ENCODE assay signal across 8 cellular contexts in genomic region chr14:24147761-24148428, GRCh38. TPM values are rescaled to one million over a fixed set of nuclear protein-coding genes. Genes with fewer than 3 reads are reported as not detected.
DNase-seq lines count a peak whose midpoint lies in the region; ATAC-seq, FAIRE-seq and TF ChIP-seq lines count a peak whose summit lies in the region.

No MANE protein-coding gene starts in this region.

- H3K79me2 ChIP-seq in endothelial cell of umbilical vein (ENCODE audit: control insufficient read depth, insufficient read depth, low read length): peaks cover 25% of the 10 kb centered on the region

- POLR2A ChIA-PET in endothelial cell of umbilical vein (lab: Charles Lee): interaction anchor here (2.0 kb wide), 1 partner anchor 12 kb away, joined by 8 read pairs; the partner anchor contains the start of gene PSME1

- H3K9ac ChIP-seq in NT2/D1 (ENCODE audit: insufficient read length, low read depth): peak overlapping the region; percentile 94
- H3K9ac ChIP-seq in endothelial cell of umbilical vein (replicated peaks; ENCODE audit: extremely low read depth, insufficient read depth, low read length): peak overlapping the region; percentile 43

- H3K4me3 ChIP-seq in NT2/D1 (ENCODE audit: insufficient read length, low read depth): peak overlapping the region; percentile 90
- H3K4me3 ChIP-seq in endothelial cell of umbilical vein (replicated peaks in 1 of 3; ENCODE audit: insufficient read depth in 1 of 3, low read depth in 1 of 3, low read length in 3 of 3): peak overlapping the region; percentile 59 to 83 (median 76)

- DNase-seq in DMS 273 (lab: John Stamatoyannopoulos, UW; ENCODE audit: unreplicated experiment) (peak; percentile 66), NT2/D1 (ENCODE audit: low read depth, low spot score) (no peak), endothelial cell of umbilical vein (ENCODE audit: low read depth, low spot score) (no peak), osteocyte (ENCODE audit: extremely low spot score, unreplicated experiment) (no peak), KBM-7 (no peak), middle frontal gyrus (ENCODE audit: extremely low spot score, low spot score) (no peak)
- no peak for DNase-seq in effector CD8-positive, alpha-beta T cell (lab: John Stamatoyannopoulos, UW)

- no peak for ATAC-seq in HG02798 (IDR thresholded peaks at IDR 0.05; ENCODE audit: poor library complexity, unreplicated experiment)

- H3K27me3 ChIP-seq in NT2/D1 (ENCODE audit: insufficient read depth, insufficient read length): no peaks in the 10 kb centered on the region
- H3K27me3 ChIP-seq in endothelial cell of umbilical vein (ENCODE audit: control insufficient read depth in 2 of 2, insufficient read depth in 2 of 2, low read length in 2 of 2): no peaks in the 10 kb centered on the region

- H3K27ac Mint-ChIP-seq in osteocyte (ENCODE audit: unreplicated experiment): no peak overlapping the region

- dilution Hi-C loops in endothelial cell of umbilical vein (cut with MboI; ENCODE audit: extremely low pct_ligation_motif_present, low sequenced_read_pairs): no loop called here

- H3K9me1 ChIP-seq in endothelial cell of umbilical vein (replicated peaks; ENCODE audit: control insufficient read depth, extremely low read depth, insufficient read depth, low read length): no peaks in the 10 kb centered on the region

- TF ChIP-seq CTCF in endothelial cell of umbilical vein (IDR thresholded peaks at IDR 0.05; ENCODE audit: extremely low read depth in 1 of 2, insufficient read depth in 1 of 2, low read depth in 1 of 2, low read length in 2 of 2) (no peak), osteocyte (IDR thresholded peaks at IDR 0.05) (no peak)

- no peaks in the 10 kb centered on the region for H4K20me1 ChIP-seq in endothelial cell of umbilical vein (replicated peaks; ENCODE audit: control insufficient read depth, extremely low read depth, insufficient read depth, low read length)

- peaks cover 59% of the 10 kb centered on the region for H3K36me3 ChIP-seq in NT2/D1 (ENCODE audit: insufficient read depth, insufficient read length, low read length)
- peaks cover 2 to 25% of the 10 kb centered on the region in 2 experiments for H3K36me3 ChIP-seq in endothelial cell of umbilical vein (ENCODE audit: control insufficient read depth in 2 of 2, extremely low read depth in 1 of 2, insufficient read depth in 2 of 2, low read length in 2 of 2)

- in situ Hi-C loops in KBM-7 (cut with MboI; ENCODE audit: low pct_unique_long_range_greater_than_20kb, low sequenced_read_pairs): no loop called here

- peak overlapping the region; percentile 99 for H3K4me3 Mint-ChIP-seq in osteocyte (ENCODE audit: unreplicated experiment)

- no peak for TF ChIP-seq POLR2A in endothelial cell of umbilical vein (IDR thresholded peaks at IDR 0.05; ENCODE audit: low read depth, low read length)

- no peak overlapping the region for H3K27ac ChIP-seq in endothelial cell of umbilical vein (ENCODE audit: insufficient read depth, low read depth, low read length)

- peaks cover 24% of the 10 kb centered on the region for H3K4me1 Mint-ChIP-seq in osteocyte (ENCODE audit: unreplicated experiment)

- CTCF ChIA-PET in endothelial cell of umbilical vein (lab: Charles Lee): interaction anchor here (1.0 to 7.8 kb wide), 6 partner anchors 12 to 149 kb away, joined by 6 to 63 read pairs (median 14); partner anchors contain the start of genes IRF9 and PSME1

- no peaks in the 10 kb centered on the region for H3K9me3 Mint-ChIP-seq in osteocyte (ENCODE audit: unreplicated experiment)

- H3K36me3 Mint-ChIP-seq in osteocyte (ENCODE audit: unreplicated experiment): peaks cover 21% of the 10 kb centered on the region

- no peaks in the 10 kb centered on the region for H3K27me3 Mint-ChIP-seq in osteocyte (ENCODE audit: unreplicated experiment)

- H3K9me3 ChIP-seq in NT2/D1 (ENCODE audit: insufficient read depth, low read length) (no peaks in the 10 kb centered on the region), endothelial cell of umbilical vein (replicated peaks; ENCODE audit: control insufficient read depth, insufficient read depth, low read length) (no peaks in the 10 kb centered on the region)

- BruUV-seq in endothelial cell of umbilical vein (replicated peaks; lab: Mats Ljungman, UMichigan): TSS peak; percentile 45

- peak overlapping the region; percentile 70 for H3K4me2 ChIP-seq in endothelial cell of umbilical vein (ENCODE audit: insufficient read depth, low read length)

- no peak for FAIRE-seq in endothelial cell of umbilical vein (lab: Jason Lieb, UNC)

- peak overlapping the region; percentile 68 for H2AFZ ChIP-seq in endothelial cell of umbilical vein (ENCODE audit: low read depth, low read length)

- H3K4me1 ChIP-seq in NT2/D1 (ENCODE audit: insufficient read depth, insufficient read length) (no peaks in the 10 kb centered on the region), endothelial cell of umbilical vein (ENCODE audit: control insufficient read depth, extremely low read depth, insufficient read depth, low read length) (peaks cover 16% of the 10 kb centered on the region)

- intact Hi-C loops in endothelial cell of umbilical vein (cut with micrococcal nuclease): loop anchor here (1.0 to 5.0 kb wide), 7 partner anchors 12 to 284 kb away; partner anchors contain the start of genes CHMP4A, DHRS1, IPO4 and IRF9

TF ChIP-seq in endothelial cell of umbilical vein, 7 proteins besides CTCF, POLR2A, EP300 and RAD21:
- no peak for TF ChIP-seq GATA2 (IDR thresholded peaks at IDR 0.05; ENCODE audit: insufficient read depth, insufficient read length, low read depth, low read length)
- no peak for TF ChIP-seq FOS (IDR thresholded peaks at IDR 0.05; ENCODE audit: borderline replicate concordance, insufficient read depth, low read length)

RNA-seq across cellular contexts. Expression of gene RNF31, which starts 0.6 kb away (rescaled TPM):
- total RNA-seq in endothelial cell of umbilical vein (66.5 and 69.7 TPM in 2 replicates), osteocyte (65.9 and 66.5 TPM in 2 replicates)
- 32.3 TPM in 2 replicates for polyA plus RNA-seq in endothelial cell of umbilical vein
- polyA plus RNA-seq in endothelial cell of umbilical vein (2011; cell fraction: cytosol; rRNA removed): 17.9 and 24.5 TPM in 2 replicates
- polyA plus RNA-seq in endothelial cell of umbilical vein (2011; cell fraction: nucleus; rRNA removed): 122 and 156 TPM in 2 replicates
- 40.0 and 44.7 TPM in 2 replicates for polyA plus RNA-seq in endothelial cell of umbilical vein (2012)
- polyA minus RNA-seq in endothelial cell of umbilical vein: 54.4 and 69.2 TPM in 2 replicates
- polyA minus RNA-seq in endothelial cell of umbilical vein (2011; cell fraction: cytosol; rRNA and poly(A)+ RNA removed): 19.2 TPM
- polyA minus RNA-seq in endothelial cell of umbilical vein (2011; cell fraction: nucleus; rRNA and poly(A)+ RNA removed): 69.9 and 82.9 TPM in 2 replicates

RNA-seq across cellular contexts. Expression of gene PSME2, which starts 1.5 kb away (rescaled TPM):
- total RNA-seq in endothelial cell of umbilical vein (107 and 126 TPM in 2 replicates), osteocyte (86.2 and 91.8 TPM in 2 replicates)
- polyA plus RNA-seq in endothelial cell of umbilical vein: 66.5 and 69.8 TPM in 2 replicates
- 120 and 132 TPM in 2 replicates for polyA plus RNA-seq in endothelial cell of umbilical vein (2011; cell fraction: cytosol; rRNA removed)
- 194 and 210 TPM in 2 replicates for polyA plus RNA-seq in endothelial cell of umbilical vein (2011; cell fraction: nucleus; rRNA removed)
- 143 and 169 TPM in 2 replicates for polyA plus RNA-seq in endothelial cell of umbilical vein (2012)
- 47.2 and 52.0 TPM in 2 replicates for polyA minus RNA-seq in endothelial cell of umbilical vein
- polyA minus RNA-seq in endothelial cell of umbilical vein (2011; cell fraction: cytosol; rRNA and poly(A)+ RNA removed): 51.1 TPM
- 25.4 and 38.4 TPM in 2 replicates for polyA minus RNA-seq in endothelial cell of umbilical vein (2011; cell fraction: nucleus; rRNA and poly(A)+ RNA removed)

RNA-seq across cellular contexts. Expression of gene EMC9, which starts 6.5 kb away (rescaled TPM):
- total RNA-seq in endothelial cell of umbilical vein: 19.0 and 21.8 TPM in 2 replicates
- polyA plus RNA-seq in endothelial cell of umbilical vein: 31.8 and 38.0 TPM in 2 replicates
- polyA plus RNA-seq in endothelial cell of umbilical vein (2011; cell fraction: cytosol; rRNA removed): 18.3 and 20.5 TPM in 2 replicates
- 32.5 and 34.0 TPM in 2 replicates for polyA plus RNA-seq in endothelial cell of umbilical vein (2011; cell fraction: nucleus; rRNA removed)
- polyA plus RNA-seq in endothelial cell of umbilical vein (2012): 16.1 and 17.0 TPM in 2 replicates
- 9.2 and 11.7 TPM in 2 replicates for polyA minus RNA-seq in endothelial cell of umbilical vein
- polyA minus RNA-seq in endothelial cell of umbilical vein (2011; cell fraction: cytosol; rRNA and poly(A)+ RNA removed): 4.4 TPM
- polyA minus RNA-seq in endothelial cell of umbilical vein (2011; cell fraction: nucleus; rRNA and poly(A)+ RNA removed): 7.4 and 12.6 TPM in 2 replicates
- 13.6 and 15.6 TPM in 2 replicates for total RNA-seq in osteocyte

RNA-seq across cellular contexts. Expression of gene PSME1, which starts 11.9 kb away (rescaled TPM):
- 120 and 135 TPM in 2 replicates for total RNA-seq in endothelial cell of umbilical vein
- 68.1 and 98.1 TPM in 2 replicates for polyA plus RNA-seq in endothelial cell of umbilical vein
- 105 and 110 TPM in 2 replicates for polyA plus RNA-seq in endothelial cell of umbilical vein (2011; cell fraction: cytosol; rRNA removed)
- polyA plus RNA-seq in endothelial cell of umbilical vein (2011; cell fraction: nucleus; rRNA removed): 75.1 and 78.8 TPM in 2 replicates
- polyA plus RNA-seq in endothelial cell of umbilical vein (2012): 120 and 123 TPM in 2 replicates
- polyA minus RNA-seq in endothelial cell of umbilical vein: 25.5 and 27.8 TPM in 2 replicates
- polyA minus RNA-seq in endothelial cell of umbilical vein (2011; cell fraction: cytosol; rRNA and poly(A)+ RNA removed): 37.2 TPM
- polyA minus RNA-seq in endothelial cell of umbilical vein (2011; cell fraction: nucleus; rRNA and poly(A)+ RNA removed): 8.6 and 9.0 TPM in 2 replicates
- 154 and 156 TPM in 2 replicates for total RNA-seq in osteocyte

RNA-seq across cellular contexts. Expression of gene IRF9, which starts 13.2 kb away (rescaled TPM):
- 33.2 and 46.1 TPM in 2 replicates for total RNA-seq in endothelial cell of umbilical vein
- polyA plus RNA-seq in endothelial cell of umbilical vein: 44.6 and 55.3 TPM in 2 replicates
- polyA plus RNA-seq in endothelial cell of umbilical vein (2011; cell fraction: cytosol; rRNA removed): 21.6 and 23.0 TPM in 2 replicates
- polyA plus RNA-seq in endothelial cell of umbilical vein (2011; cell fraction: nucleus; rRNA removed): 122 and 136 TPM in 2 replicates
- 30.1 and 40.3 TPM in 2 replicates for polyA plus RNA-seq in endothelial cell of umbilical vein (2012)
- polyA minus RNA-seq in endothelial cell of umbilical vein: 83.6 and 95.1 TPM in 2 replicates
- polyA minus RNA-seq in endothelial cell of umbilical vein (2011; cell fraction: cytosol; rRNA and poly(A)+ RNA removed): 12.8 TPM
- 58.6 and 70.1 TPM in 2 replicates for polyA minus RNA-seq in endothelial cell of umbilical vein (2011; cell fraction: nucleus; rRNA and poly(A)+ RNA removed)
- total RNA-seq in osteocyte: 58.9 and 62.5 TPM in 2 replicates
